10 cellular contexts compared by ENCODE assay signal in genomic region chr14:49897965-49898364, GRCh38. TPM values are rescaled to one million over a fixed set of nuclear protein-coding genes. Genes with fewer than 3 reads are reported as not detected.
A peak's percentile ranks its signal among the peaks of the same experiment; 100 is the strongest.
DNase-seq lines count a peak whose midpoint lies in the region; ATAC-seq, FAIRE-seq and TF ChIP-seq lines count a peak whose summit lies in the region.
"Had no signal": no experiment of that assay in that cellular context is flagged by ENCODE, and none has a peak within 500 bp of the region (broad histone marks: within the 10 kb centered on the region; RNA-seq: fewer than 3 reads in every experiment).

No MANE protein-coding gene starts in this region.

- H3K4me1 Mint-ChIP-seq in activated CD8-positive, alpha-beta T cell treated with anti-CD3 and anti-CD28 coated beads, Interleukin-2, amount 10 ng/mL, durations not matched to agents 7 days and 5 days (ENCODE audit: low read depth), result peaks cover 25% of the 10 kb centered on the region

- no peak overlapping the region for H3K4me3 ChIP-seq in HepG2 (replicated peaks in 1 of 3; ENCODE audit: insufficient read depth in 1 of 3, low read depth in 2 of 3, low read length in 3 of 3)
- H3K4me3 ChIP-seq in right lobe of liver, result no peak overlapping the region
- H3K4me3 ChIP-seq in left lung, result peak overlapping the region in 1 of 2 donors; percentile 94
- peak overlapping the region; percentile 11 to 15 for H3K4me3 ChIP-seq in vagina

- no peaks in the 10 kb centered on the region for H3K9me3 Mint-ChIP-seq in activated CD8-positive, alpha-beta T cell treated with anti-CD3 and anti-CD28 coated beads, Interleukin-2, amount 10 ng/mL, durations not matched to agents 7 days and 5 days (ENCODE audit: insufficient read depth)

- peaks cover 60% of the 10 kb centered on the region for H3K36me3 Mint-ChIP-seq in activated CD8-positive, alpha-beta T cell treated with anti-CD3 and anti-CD28 coated beads, Interleukin-2, amount 10 ng/mL, durations not matched to agents 7 days and 5 days (ENCODE audit: low read depth)

- intact Hi-C loops in HepG2 (cut with micrococcal nuclease; ENCODE audit: unreplicated experiment), result loop anchor here (5.0 kb wide), 1 partner anchor 69 kb away; no protein-coding TSS in a partner anchor
- intact Hi-C loops in right lobe of liver (cut with DNase I), result loop anchor here in 1 of 2 donors (10.0 kb wide), 1 partner anchor 97 kb away; no protein-coding TSS in a partner anchor
- intact Hi-C loops in left lung (cut with DNase I), result no loop called here
- intact Hi-C loops in vagina (cut with DNase I), result loop anchor here (10.0 kb wide), 1 partner anchor 207 kb away; no protein-coding TSS in a partner anchor

- peak overlapping the region; percentile 90 for H3K4me3 Mint-ChIP-seq in activated CD8-positive, alpha-beta T cell treated with anti-CD3 and anti-CD28 coated beads, Interleukin-2, amount 10 ng/mL, durations not matched to agents 7 days and 5 days

- H3K36me3 ChIP-seq in HepG2 (replicated peaks in 1 of 2; ENCODE audit: control insufficient read depth in 1 of 2, insufficient read depth in 2 of 2, low read length in 2 of 2) (no peaks in the 10 kb centered on the region; a peak in 2 of 5 replicates), right lobe of liver (no peaks in the 10 kb centered on the region), left lung (peaks cover 0 to 29% of the 10 kb centered on the region in 2 donors), vagina (peaks cover 0 to 6% of the 10 kb centered on the region in 2 donors)

- no peaks in the 10 kb centered on the region for H3K27me3 ChIP-seq in HepG2 (ENCODE audit: control insufficient read depth in 1 of 2, insufficient read depth in 2 of 2, low read length in 2 of 2)
- H3K27me3 ChIP-seq in right lobe of liver, result no peaks in the 10 kb centered on the region
- H3K27me3 ChIP-seq in left lung, result no peaks in the 10 kb centered on the region
- H3K27me3 ChIP-seq in vagina, result no peaks in the 10 kb centered on the region
- H3K27me3 ChIP-seq: upper lobe of left lung had no signal

- H3K27ac ChIP-seq in HepG2 (ENCODE audit: extremely low read length, insufficient read depth, low read length), result no peak overlapping the region
- no peak overlapping the region for H3K27ac ChIP-seq in right lobe of liver
- H3K27ac ChIP-seq in left lung, result peak overlapping the region; percentile 17 to 28
- peak overlapping the region; percentile 100 for H3K27ac ChIP-seq in vagina

- CTCF ChIA-PET in HepG2 (lab: Yijun Ruan, JAX; ENCODE audit: low intra/inter-chr PET ratio, low total read pairs), result no interaction called here
- CTCF ChIA-PET in activated CD8-positive, alpha-beta T cell treated with anti-CD3 and anti-CD28 coated beads, Interleukin-2, amount 10 ng/mL, durations not matched to agents 7 days and 5 days (lab: Charles Lee), result interaction anchor here (0.5 to 1.0 kb wide), 5 partner anchors 25 to 105 kb away, joined by 3 to 7 read pairs (median 3); no protein-coding TSS in a partner anchor

- no peak for TF ChIP-seq POLR2A in HepG2 (IDR thresholded peaks at IDR 0.05; ENCODE audit: insufficient read depth in 1 of 2, low read depth in 2 of 2, low read length in 2 of 2)
- no peak for TF ChIP-seq POLR2A in right lobe of liver (IDR thresholded peaks at IDR 0.05)
- no peak for TF ChIP-seq POLR2A in vagina (IDR thresholded peaks at IDR 0.05)

- H3K79me2 ChIP-seq in HepG2 (ENCODE audit: insufficient read depth, low read length), result peaks cover 46% of the 10 kb centered on the region

- TF ChIP-seq EP300 in HepG2 (IDR thresholded peaks at IDR 0.05; ENCODE audit: low read depth in 2 of 2, low read length in 2 of 2) (no peak), HepG2 (CRISPR knock-in tag; IDR thresholded peaks at IDR 0.05; ENCODE audit: borderline replicate concordance) (no peak)

- DNase-seq in HepG2 (ENCODE audit: low spot score) (no peak), right lobe of liver (no peak), left lung (no peak), vagina (ENCODE audit: extremely low spot score in 2 of 2) (no peak), GM13976 (ENCODE audit: low spot score) (no peak), frontal cortex (ENCODE audit: low spot score in 2 of 2) (no peak)
- no peak for DNase-seq in activated CD8-positive, alpha-beta T cell treated with anti-CD3 and anti-CD28 coated beads, Interleukin-2, amount 10 ng/mL, durations not matched to agents 7 days and 5 days
- DNase-seq: kidney glomerular epithelial cell, upper lobe of left lung had no signal

- 97% methylated on average over 1 of the region's 1 CpG for WGBS in HepG2 (ENCODE audit: low lambda C conversion rate)
- 42% methylated on average over 1 of the region's 1 CpG for WGBS in right lobe of liver (ENCODE audit: insufficient coverage, low coverage, low lambda C conversion rate, missing lambda C conversion rate)

- no peak for FAIRE-seq in HepG2 (lab: Jason Lieb, UNC)
- FAIRE-seq in frontal cortex (lab: Jason Lieb, UNC), result no peak

- H3K4me1 ChIP-seq in HepG2 (ENCODE audit: insufficient read depth, low read length), result peaks cover 41% of the 10 kb centered on the region
- peaks cover 0 to 31% (median 11%) of the 10 kb centered on the region in 4 donors for H3K4me1 ChIP-seq in right lobe of liver
- H3K4me1 ChIP-seq in left lung, result peaks cover 17 to 46% of the 10 kb centered on the region in 2 donors
- H3K4me1 ChIP-seq in vagina, result peaks cover 52% of the 10 kb centered on the region

- H3K9ac ChIP-seq in HepG2 (ENCODE audit: insufficient read depth, low read depth, low read length), result no peak overlapping the region

- ATAC-seq in HepG2 (no peak), right lobe of liver (no peak), left lung (peak; percentile 28), HG02571 (IDR thresholded peaks at IDR 0.05; ENCODE audit: unreplicated experiment) (no peak)
- ATAC-seq in activated CD8-positive, alpha-beta T cell treated with anti-CD3 and anti-CD28 coated beads, Interleukin-2, amount 10 ng/mL, durations not matched to agents 7 days and 5 days, result no peak

- peak overlapping the region; percentile 68 for H3K27ac Mint-ChIP-seq in activated CD8-positive, alpha-beta T cell treated with anti-CD3 and anti-CD28 coated beads, Interleukin-2, amount 10 ng/mL, durations not matched to agents 7 days and 5 days

- H3K27me3 Mint-ChIP-seq in activated CD8-positive, alpha-beta T cell treated with anti-CD3 and anti-CD28 coated beads, Interleukin-2, amount 10 ng/mL, durations not matched to agents 7 days and 5 days (ENCODE audit: low read depth), result no peaks in the 10 kb centered on the region

- TF ChIP-seq CTCF in HepG2 (CRISPR knock-in tag; IDR thresholded peaks at IDR 0.05), result no peak
- no peak for TF ChIP-seq CTCF in right lobe of liver (IDR thresholded peaks at IDR 0.05)
- TF ChIP-seq CTCF in left lung (IDR thresholded peaks at IDR 0.05), result no peak
- TF ChIP-seq CTCF in vagina (IDR thresholded peaks at IDR 0.05), result no peak
- TF ChIP-seq CTCF in GM13976 (IDR thresholded peaks at IDR 0.05; ENCODE audit: borderline replicate concordance, control extremely low read depth, extremely low read depth, insufficient read depth, missing control alignments), result no peak

- H3K4me2 ChIP-seq in HepG2 (ENCODE audit: low read depth, low read length), result 0 out of 2 replicates have a peak overlapping the region, but pooled peaks have one; percentile 20

- peaks cover 27% of the 10 kb centered on the region for H4K20me1 ChIP-seq in HepG2 (ENCODE audit: insufficient read depth, low read length)

- in situ Hi-C loops in HepG2 (cut with HindIII; ENCODE audit: extremely low pct_ligation_motif_present, low pct_unique_long_range_greater_than_20kb), result no loop called here
- in situ Hi-C loops in GM13976 (cut with MboI; ENCODE audit: low sequenced_read_pairs, unreplicated experiment), result loop anchor here (10.0 kb wide), 2 partner anchors 107 to 187 kb away; no protein-coding TSS in a partner anchor

- H3K9me3 ChIP-seq in HepG2 (ENCODE audit: low read length) (no peaks in the 10 kb centered on the region), right lobe of liver (no peaks in the 10 kb centered on the region), left lung (no peaks in the 10 kb centered on the region), vagina (no peaks in the 10 kb centered on the region)
- H3K9me3 ChIP-seq: upper lobe of left lung had no signal

- no peak overlapping the region for H2AFZ ChIP-seq in HepG2 (ENCODE audit: low read length)

- POLR2A ChIA-PET in HepG2 (lab: Yijun Ruan, JAX), result no interaction called here
- POLR2A ChIA-PET in activated CD8-positive, alpha-beta T cell treated with anti-CD3 and anti-CD28 coated beads, Interleukin-2, amount 10 ng/mL, durations not matched to agents 7 days and 5 days (lab: Charles Lee), result interaction anchor here (1.0 to 1.6 kb wide), 8 partner anchors 30 to 218 kb away, joined by 3 to 13 read pairs (median 8); partner anchors contain the start of gene VCPKMT

- BruUV-seq in HepG2 (replicated peaks; lab: Mats Ljungman, UMichigan), result no TSS peak

- TF ChIP-seq RAD21 in HepG2 (CRISPR knock-in tag; IDR thresholded peaks at IDR 0.05), result no peak

RNA-seq across cellular contexts. Expression of gene ARF6, which starts 5.1 kb away (rescaled TPM):
- total RNA-seq in HepG2 (2016; rRNA removed; fragmentation: Illumina TruSeq; extraction: Trizol), result 31.9 and 36.1 TPM in 2 replicates
- 9.3 and 12.2 TPM in 2 replicates for total RNA-seq in HepG2 (2016; cell fraction: cytosol; rRNA removed; fragmentation: Illumina TruSeq; extraction: Trizol; ENCODE audit: low read depth)
- 35.0 TPM in 2 replicates for total RNA-seq in HepG2 (2016; cell fraction: insoluble cytoplasmic fraction; rRNA removed; fragmentation: Illumina TruSeq; extraction: Trizol)
- 33.5 and 36.6 TPM in 2 replicates for total RNA-seq in HepG2 (2016; cell fraction: membrane; rRNA removed; fragmentation: Illumina TruSeq; extraction: Trizol)
- 18.8 and 19.2 TPM in 2 replicates for total RNA-seq in HepG2 (2016; cell fraction: nucleus; rRNA removed; fragmentation: Illumina TruSeq; extraction: Trizol)
- polyA plus RNA-seq in HepG2 (2011; rRNA removed), result 12.7 and 13.6 TPM in 2 replicates
- 10.4 and 11.2 TPM in 2 replicates for polyA plus RNA-seq in HepG2 (2011; cell fraction: cytosol; rRNA removed)
- 8.5 TPM in 2 replicates for polyA plus RNA-seq in HepG2 (2011; cell fraction: nucleus; rRNA removed)
- 22.3 and 22.4 TPM in 2 replicates for polyA plus RNA-seq in HepG2 (2012)
- 7.1 and 10.0 TPM in 2 replicates for polyA plus RNA-seq in HepG2 (2016; cell fraction: cytosol; fragmentation: Illumina TruSeq; extraction: Trizol; ENCODE audit: low read depth)
- 45.6 and 46.6 TPM in 2 replicates for polyA plus RNA-seq in HepG2 (2016; cell fraction: insoluble cytoplasmic fraction; fragmentation: Illumina TruSeq; extraction: Trizol; ENCODE audit: low read depth)
- polyA plus RNA-seq in HepG2 (2016; cell fraction: membrane; fragmentation: Illumina TruSeq; extraction: Trizol; ENCODE audit: low read depth), result 20.3 and 27.1 TPM in 2 replicates
- polyA plus RNA-seq in HepG2 (2016; cell fraction: nucleus; fragmentation: Illumina TruSeq; extraction: Trizol; ENCODE audit: insufficient read depth, low read depth), result 31.2 and 33.5 TPM in 2 replicates
- 13.8 and 26.7 TPM in 2 replicates for polyA minus RNA-seq in HepG2 (2011; rRNA and poly(A)+ RNA removed; ENCODE audit: low replicate concordance)
- polyA minus RNA-seq in HepG2 (2011; cell fraction: cytosol; rRNA and poly(A)+ RNA removed), result 9.2 and 10.8 TPM in 2 replicates
- 10.3 and 10.9 TPM in 2 replicates for polyA minus RNA-seq in HepG2 (2011; cell fraction: nucleus; rRNA and poly(A)+ RNA removed)
- 10 to 100 TPM; 21.1 to 41.4 (median 32.4) TPM for total RNA-seq in right lobe of liver
- 100 to 1,000 TPM; 183 to 193 TPM for total RNA-seq in activated CD8-positive, alpha-beta T cell treated with anti-CD3 and anti-CD28 coated beads, Interleukin-2, amount 10 ng/mL, durations not matched to agents 7 days and 5 days
- total RNA-seq in left lung, result 10 to 100 TPM; 73.6 to 89.0 TPM
- total RNA-seq in vagina, result 48.6 TPM
- total RNA-seq in frontal cortex, result 59.1 TPM

RNA-seq across cellular contexts. Expression of gene NEMF, which starts 45.4 kb away (rescaled TPM):
- total RNA-seq in HepG2 (2016; rRNA removed; fragmentation: Illumina TruSeq; extraction: Trizol) (57.9 and 62.5 TPM in 2 replicates), right lobe of liver (10 to 100 TPM; 15.3 to 29.9 (median 23.4) TPM), left lung (10 to 100 TPM; 48.1 to 62.1 TPM), vagina (77.8 TPM), frontal cortex (132 TPM)
- total RNA-seq in HepG2 (2016; cell fraction: cytosol; rRNA removed; fragmentation: Illumina TruSeq; extraction: Trizol; ENCODE audit: low read depth), result 35.7 and 44.4 TPM in 2 replicates
- 59.7 and 63.0 TPM in 2 replicates for total RNA-seq in HepG2 (2016; cell fraction: insoluble cytoplasmic fraction; rRNA removed; fragmentation: Illumina TruSeq; extraction: Trizol)
- total RNA-seq in HepG2 (2016; cell fraction: membrane; rRNA removed; fragmentation: Illumina TruSeq; extraction: Trizol), result 22.3 and 26.0 TPM in 2 replicates
- total RNA-seq in HepG2 (2016; cell fraction: nucleus; rRNA removed; fragmentation: Illumina TruSeq; extraction: Trizol), result 91.5 and 98.9 TPM in 2 replicates
- 19.9 and 21.3 TPM in 2 replicates for polyA plus RNA-seq in HepG2 (2011; rRNA removed)
- polyA plus RNA-seq in HepG2 (2011; cell fraction: cytosol; rRNA removed), result 6.3 and 8.5 TPM in 2 replicates
- 36.3 and 47.2 TPM in 2 replicates for polyA plus RNA-seq in HepG2 (2011; cell fraction: nucleus; rRNA removed)
- 21.6 and 25.8 TPM in 2 replicates for polyA plus RNA-seq in HepG2 (2012)
- 2.7 and 3.3 TPM in 2 replicates for polyA plus RNA-seq in HepG2 (2016; cell fraction: cytosol; fragmentation: Illumina TruSeq; extraction: Trizol; ENCODE audit: low read depth)
- 58.7 and 61.6 TPM in 2 replicates for polyA plus RNA-seq in HepG2 (2016; cell fraction: insoluble cytoplasmic fraction; fragmentation: Illumina TruSeq; extraction: Trizol; ENCODE audit: low read depth)
- polyA plus RNA-seq in HepG2 (2016; cell fraction: membrane; fragmentation: Illumina TruSeq; extraction: Trizol; ENCODE audit: low read depth), result 5.6 TPM in 2 replicates
- 92.9 and 120 TPM in 2 replicates for polyA plus RNA-seq in HepG2 (2016; cell fraction: nucleus; fragmentation: Illumina TruSeq; extraction: Trizol; ENCODE audit: insufficient read depth, low read depth)
- 21.7 and 46.2 TPM in 2 replicates for polyA minus RNA-seq in HepG2 (2011; rRNA and poly(A)+ RNA removed; ENCODE audit: low replicate concordance)
- polyA minus RNA-seq in HepG2 (2011; cell fraction: cytosol; rRNA and poly(A)+ RNA removed), result 16.4 and 23.0 TPM in 2 replicates
- polyA minus RNA-seq in HepG2 (2011; cell fraction: nucleus; rRNA and poly(A)+ RNA removed), result 222 and 226 TPM in 2 replicates
- total RNA-seq in activated CD8-positive, alpha-beta T cell treated with anti-CD3 and anti-CD28 coated beads, Interleukin-2, amount 10 ng/mL, durations not matched to agents 7 days and 5 days, result 10 to 100 TPM; 75.6 to 78.9 TPM

Comparison
In these comparisons a context has a peak if more than half of its experiments do, and no peak if none do; other contexts are left out.
1. H3K27ac ChIP-seq: peak in left lung (2 of 2) and vagina (single experiment); none in HepG2 (single experiment) and right lobe of liver (0 of 3).
2. H3K4me3 ChIP-seq: peak in vagina (2 of 2); none in HepG2 (0 of 3) and right lobe of liver (0 of 3).
3. intact Hi-C loops: an anchor here in HepG2 (5.0 kb wide) and vagina (10.0 kb wide); none called in left lung.